In genomic region chr6:168496932-168497331, GRCh38 we compare ENCODE assay signal across 24 cellular contexts. TPM values are rescaled to one million over a fixed set of nuclear protein-coding genes. Genes with fewer than 3 reads are reported as not detected.
DNase-seq lines count a peak whose midpoint lies in the region; TF ChIP-seq lines count a peak whose summit lies in the region.
"Had no signal": no experiment of that assay in that cellular context is flagged by ENCODE, and none has a peak within 500 bp of the region (broad histone marks: within the 10 kb centered on the region; RNA-seq: fewer than 3 reads in every experiment).

No MANE protein-coding gene starts in this region.

- no peak for TF ChIP-seq CTCF in chondrocyte (IDR thresholded peaks at IDR 0.05)

- no peaks in the 10 kb centered on the region for H3K9me3 Mint-ChIP-seq in chondrocyte (ENCODE audit: low read depth)
- H3K9me3 Mint-ChIP-seq: nephron progenitor cell; stimulated activated memory B cell treated with anti-CD40 and anti-IgM and Interleukin-4, amounts not matched to agents 10 μg/mL and 1 μg/mL and 100 μg/mL, for 72 hours had no signal

- H3K27ac Mint-ChIP-seq in chondrocyte (ENCODE audit: unreplicated experiment): no peak overlapping the region
- H3K27ac Mint-ChIP-seq: activated CD8-positive, alpha-beta memory T cell treated with anti-CD3 and anti-CD28 coated beads, Interleukin-2, amount 10 ng/mL, durations not matched to agents 7 days and 5 days; nephron progenitor cell; stimulated activated memory B cell treated with anti-CD40 and anti-IgM and Interleukin-4, amounts not matched to agents 10 μg/mL and 1 μg/mL and 100 μg/mL, for 72 hours had no signal

- H3K4me1 Mint-ChIP-seq in chondrocyte (ENCODE audit: low read depth): peaks cover 7% of the 10 kb centered on the region
- H3K4me1 Mint-ChIP-seq: activated CD8-positive, alpha-beta memory T cell treated with anti-CD3 and anti-CD28 coated beads, Interleukin-2, amount 10 ng/mL, durations not matched to agents 7 days and 5 days; stimulated activated memory B cell treated with anti-CD40 and anti-IgM and Interleukin-4, amounts not matched to agents 10 μg/mL and 1 μg/mL and 100 μg/mL, for 72 hours had no signal

- DNase-seq in DMS 273 treated with DMSO at 0.1 percent for 48 hours (lab: John Stamatoyannopoulos, UW) (peak; percentile 87), DMS 273 (lab: John Stamatoyannopoulos, UW; ENCODE audit: unreplicated experiment) (no peak), NCI-H345 treated with DMSO at 0.1 percent for 48 hours (lab: John Stamatoyannopoulos, UW; ENCODE audit: unreplicated experiment) (peak; percentile 98), NCI-H345 (lab: John Stamatoyannopoulos, UW) (no peak), chondrocyte (ENCODE audit: low spot score) (peak; percentile 70), posterior vena cava (ENCODE audit: low spot score) (peak; percentile 76), DMS153 (lab: John Stamatoyannopoulos, UW) (no peak)
- no peak for DNase-seq in activated CD4-positive, alpha-beta T cell treated with anti-CD3 and anti-CD28 coated beads, Interleukin-2, amount 50 U/mL, for 1 hour
- DNase-seq: activated CD4-positive, alpha-beta T cell treated with anti-CD3 and anti-CD28 coated beads, Interleukin-2, amount 50 U/mL, for 4 hours; activated CD8-positive, alpha-beta memory T cell treated with anti-CD3 and anti-CD28 coated beads, Interleukin-2, amount 10 ng/mL, durations not matched to agents 7 days and 5 days; activated gamma-delta T cell treated with Interleukin-2 at 50 U/mL for 16 hours; activated T-cell treated with anti-CD3 and anti-CD28 coated beads, Interleukin-2, amount 50 U/mL, for 48 hours; C1 segment of cervical spinal cord; effector CD8-positive, alpha-beta T cell; hypothalamus; left colon; MM.1S; NCI-H1436 treated with DMSO at 0.1 percent for 48 hours; nephron progenitor cell; ovary had no signal

- peaks cover 8% of the 10 kb centered on the region for H3K36me3 Mint-ChIP-seq in chondrocyte (ENCODE audit: low read depth)
- H3K36me3 Mint-ChIP-seq: activated CD8-positive, alpha-beta memory T cell treated with anti-CD3 and anti-CD28 coated beads, Interleukin-2, amount 10 ng/mL, durations not matched to agents 7 days and 5 days; stimulated activated memory B cell treated with anti-CD40 and anti-IgM and Interleukin-4, amounts not matched to agents 10 μg/mL and 1 μg/mL and 100 μg/mL, for 72 hours had no signal

- peaks cover 12% of the 10 kb centered on the region for H3K27me3 Mint-ChIP-seq in chondrocyte (ENCODE audit: low read depth)
- H3K27me3 Mint-ChIP-seq: activated CD8-positive, alpha-beta memory T cell treated with anti-CD3 and anti-CD28 coated beads, Interleukin-2, amount 10 ng/mL, durations not matched to agents 7 days and 5 days; stimulated activated memory B cell treated with anti-CD40 and anti-IgM and Interleukin-4, amounts not matched to agents 10 μg/mL and 1 μg/mL and 100 μg/mL, for 72 hours had no signal

- intact Hi-C loops in posterior vena cava (cut with DNase I): no loop called here

- H3K4me3 Mint-ChIP-seq in chondrocyte (ENCODE audit: unreplicated experiment): no peak overlapping the region
- H3K4me3 Mint-ChIP-seq: activated CD8-positive, alpha-beta memory T cell treated with anti-CD3 and anti-CD28 coated beads, Interleukin-2, amount 10 ng/mL, durations not matched to agents 7 days and 5 days; nephron progenitor cell; stimulated activated memory B cell treated with anti-CD40 and anti-IgM and Interleukin-4, amounts not matched to agents 10 μg/mL and 1 μg/mL and 100 μg/mL, for 72 hours had no signal

RNA-seq across cellular contexts. Expression of gene SMOC2, which starts 55.9 kb away (rescaled TPM):
- total RNA-seq in chondrocyte (56.3 to 148 TPM (median 145 TPM) in 3 replicates), posterior vena cava (100 to 1,000 TPM in 1 of 2 donors, 10 to 100 TPM in 1; 77.6 to 176 TPM)
- total RNA-seq: activated CD8-positive, alpha-beta memory T cell treated with anti-CD3 and anti-CD28 coated beads, Interleukin-2, amount 10 ng/mL, durations not matched to agents 7 days and 5 days; Daoy; NCI-H460; T-helper 1 cell treated with Interleukin-12 subunit alpha and Interleukin-12 subunit beta and Interleukin-4 antibody, amounts not matched to agents 30 ng/mL and 1 ng/mL, for 36 hours had no signal

Comparison
In these comparisons a context has a peak if more than half of its experiments do, and no peak if none do; other contexts are left out.
1. DNase-seq: peak in DMS 273 treated with DMSO at 0.1 percent for 48 hours (single experiment), NCI-H345 treated with DMSO at 0.1 percent for 48 hours (single experiment), chondrocyte (single experiment) and posterior vena cava (single experiment); none in DMS 273 (single experiment), NCI-H345 (single experiment), activated CD4-positive, alpha-beta T cell treated with anti-CD3 and anti-CD28 coated beads, Interleukin-2, amount 50 U/mL, for 1 hour (single experiment) and DMS153 (single experiment).